In genomic region chr2:40434638-40435296, GRCh38 we compare ENCODE assay signal across 11 cellular contexts. TPM values are rescaled to one million over a fixed set of nuclear protein-coding genes. Genes with fewer than 3 reads are reported as not detected.
DNase-seq lines count a peak whose midpoint lies in the region; ATAC-seq and TF ChIP-seq lines count a peak whose summit lies in the region.
"Had no signal": no experiment of that assay in that cellular context is flagged by ENCODE, and none has a peak within 500 bp of the region (broad histone marks: within the 10 kb centered on the region; RNA-seq: fewer than 3 reads in every experiment).

No MANE protein-coding gene starts in this region.

- H3K27ac ChIP-seq in AG04450 (ENCODE audit: low read depth, low read length) (peak overlapping the region; percentile 68), mesodermal cell (ENCODE audit: low read depth, low read length, severe bottlenecking) (peak overlapping the region; percentile 97)

- H3K4me3 ChIP-seq in AG04450 (ENCODE audit: low read depth, low read length) (no peak overlapping the region), mesodermal cell (ENCODE audit: extremely low read depth, insufficient read depth, low read length, poor library complexity, severe bottlenecking) (no peak overlapping the region)

- TF ChIP-seq CTCF in AG04450 (IDR thresholded peaks at IDR 0.05; ENCODE audit: low read depth, low read length) = no peak

- WGBS in mesodermal cell (ENCODE audit: insufficient coverage in 2 of 2), 2 experiments = 53 to 65% methylated on average over 2 to 3 of the region's 4 CpGs

- H3K36me3 ChIP-seq in mesodermal cell (ENCODE audit: control insufficient read depth, insufficient read depth, low read length) = no peaks in the 10 kb centered on the region

- no peaks in the 10 kb centered on the region for H3K9me3 ChIP-seq in AG04450 (ENCODE audit: control insufficient read depth, insufficient read depth, low read length)
- no peaks in the 10 kb centered on the region for H3K9me3 ChIP-seq in mesodermal cell (ENCODE audit: control insufficient read depth, low read length)

- no peak for ATAC-seq in GM19023 (IDR thresholded peaks at IDR 0.05; ENCODE audit: unreplicated experiment)
- ATAC-seq in HG02678 (IDR thresholded peaks at IDR 0.05; ENCODE audit: unreplicated experiment) = no peak
- no peak for ATAC-seq in GM21390 (IDR thresholded peaks at IDR 0.05; ENCODE audit: unreplicated experiment)

- POLR2A ChIA-PET in AG04450 (lab: Yijun Ruan, JAX) = interaction anchor here (0.8 to 1.3 kb wide), 6 partner anchors 16 to 521 kb away, joined by 3 to 8 read pairs (median 4); no protein-coding TSS in a partner anchor

- DNase-seq in AG04450 (ENCODE audit: low read depth, low spot score) (peak; percentile 76), LoVo (ENCODE audit: low spot score) (peak; percentile 59), dermis blood vessel endothelial cell (peak; percentile 95), COR-L47 (lab: John Stamatoyannopoulos, UW) (no peak)
- DNase-seq: activated naive CD8-positive, alpha-beta T cell treated with anti-CD3 and anti-CD28 coated beads for 36 hours; CD4-positive, alpha-beta memory T cell; stimulated activated CD4-positive, alpha-beta T cell treated with anti-CD3 and anti-CD28 coated beads, Interleukin-2, amount 100 ng/mL, for 48 hours had no signal

- peaks cover 34% of the 10 kb centered on the region for H3K4me1 ChIP-seq in mesodermal cell (ENCODE audit: control insufficient read depth, insufficient read depth, low read length, poor library complexity, severe bottlenecking)

- CTCF ChIA-PET in AG04450 (lab: Charles Lee) = interaction anchor here (1.4 kb wide), 1 partner anchor 13 kb away, joined by 3 read pairs; no protein-coding TSS in a partner anchor

- no peaks in the 10 kb centered on the region for H3K27me3 ChIP-seq in AG04450 (ENCODE audit: control insufficient read depth, insufficient read depth, low read length)

RNA-seq across cellular contexts. Expression of gene SLC8A1, which starts 17.1 kb away (rescaled TPM):
- 15.8 and 19.3 TPM in 2 replicates for polyA plus RNA-seq in AG04450 (2011; rRNA removed)
- polyA minus RNA-seq in AG04450 (2011; rRNA and poly(A)+ RNA removed) = 94.5 and 130 TPM in 2 replicates
- total RNA-seq in dermis blood vessel endothelial cell = 0.47 and 1.5 TPM in 2 replicates
- polyA plus RNA-seq in mesodermal cell (2013, experiment 1 of 2) = 2.1 TPM
- polyA plus RNA-seq in mesodermal cell (2013, experiment 2 of 2) = 2.9 TPM
- polyA plus RNA-seq: CD4-positive, alpha-beta memory T cell had no signal
